10 cellular contexts compared by ENCODE assay signal in the genomic region with DNA sequence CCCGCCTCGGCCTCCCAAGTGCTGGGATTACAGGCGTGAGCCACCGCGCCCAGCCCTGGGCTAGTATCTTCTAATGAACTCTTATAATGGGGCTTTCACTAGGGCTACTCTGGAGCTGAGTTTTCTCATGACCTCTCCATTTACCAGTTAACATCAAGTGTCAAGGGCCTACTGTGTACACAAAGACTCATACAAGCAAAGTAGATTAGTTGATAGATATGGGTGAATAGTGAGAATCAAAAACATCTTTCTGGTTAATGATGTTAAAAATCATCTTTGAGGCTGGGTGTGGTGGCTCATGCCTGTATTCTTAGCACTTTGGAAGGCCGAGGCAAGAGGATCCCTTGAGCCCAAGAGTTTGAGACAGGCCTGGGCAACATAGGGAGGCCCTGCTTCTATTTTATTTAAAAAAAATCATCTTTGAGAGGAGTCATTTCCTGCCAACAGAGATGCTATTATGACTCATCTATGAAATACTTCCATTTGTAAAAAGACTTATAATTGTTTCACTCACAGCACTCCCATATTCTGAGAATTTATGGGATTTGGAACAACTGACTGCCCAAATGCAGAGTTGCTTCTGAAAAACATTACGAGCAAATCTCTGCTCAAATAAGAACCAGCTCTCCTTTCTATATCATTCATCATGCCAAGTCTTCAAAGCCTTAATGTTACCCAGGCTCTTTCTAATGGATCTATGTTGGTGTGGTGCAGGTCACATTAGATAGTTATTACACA. TPM values are rescaled to one million over a fixed set of nuclear protein-coding genes. Genes with fewer than 3 reads are reported as not detected.
A peak's percentile ranks its signal among the peaks of the same experiment; 100 is the strongest.
DNase-seq lines count a peak whose midpoint lies in the region; ATAC-seq and TF ChIP-seq lines count a peak whose summit lies in the region.
"Had no signal": no experiment of that assay in that cellular context is flagged by ENCODE, and none has a peak within 500 bp of the region (broad histone marks: within the 10 kb centered on the region; RNA-seq: fewer than 3 reads in every experiment).

No MANE protein-coding gene starts in this region.

- H3K9me2 ChIP-seq in GM23338 (ENCODE audit: insufficient read depth): no peaks in the 10 kb centered on the region

- TF ChIP-seq POLR2A in vagina (IDR thresholded peaks at IDR 0.05) (no peak), esophagus squamous epithelium (IDR thresholded peaks at IDR 0.05) (no peak)

- intact Hi-C loops in vagina (cut with DNase I) (no loop called here), esophagus squamous epithelium (cut with DNase I) (no loop called here)

- H4K20me1 ChIP-seq in GM23338 (replicated peaks; ENCODE audit: insufficient read depth): no peaks in the 10 kb centered on the region

- H3K4me2 ChIP-seq in GM23338: no peak overlapping the region

- H3K9me3 ChIP-seq in vagina (no peaks in the 10 kb centered on the region), esophagus squamous epithelium (no peaks in the 10 kb centered on the region)

- 29 to 71% methylated on average over 2 to 7 of the region's 7 CpGs for WGBS in esophagus squamous epithelium, 2 donors

- no peaks in the 10 kb centered on the region for H3K4me1 ChIP-seq in GM23338 (ENCODE audit: insufficient read depth)
- peaks cover 9% of the 10 kb centered on the region for H3K4me1 ChIP-seq in vagina
- H3K4me1 ChIP-seq in esophagus squamous epithelium: no peaks in the 10 kb centered on the region

- peak overlapping the region; percentile 52; the same call in 1 of the 2 replicates for H2AFZ ChIP-seq in GM23338

- H3K36me3 Mint-ChIP-seq in GM23338 (ENCODE audit: low read depth): no peaks in the 10 kb centered on the region
- no peaks in the 10 kb centered on the region for H3K36me3 Mint-ChIP-seq in activated naive CD8-positive, alpha-beta T cell

- DNase-seq in GM23338 (ENCODE audit: low spot score) (no peak), hepatic stellate cell (ENCODE audit: low spot score) (peak; percentile 23), HuH-7 (ENCODE audit: low spot score) (no peak), vagina (ENCODE audit: extremely low spot score in 2 of 2) (no peak), GDM1 (lab: John Stamatoyannopoulos, UW) (no peak), esophagus squamous epithelium (lab: John Stamatoyannopoulos, UW) (no peak)
- DNase-seq: cerebellar nuclear complex, COR-L47 had no signal

- TF ChIP-seq CTCF in 22Rv1 (IDR thresholded peaks at IDR 0.05) (no peak), GM23338 (conservative IDR thresholded peaks at IDR 0.05; ENCODE audit: low read depth in 2 of 2) (no peak), vagina (IDR thresholded peaks at IDR 0.05) (no peak), esophagus squamous epithelium (IDR thresholded peaks at IDR 0.05) (no peak)

- no peaks in the 10 kb centered on the region for H3F3A ChIP-seq in GM23338 (replicated peaks; ENCODE audit: low read depth)

- no peaks in the 10 kb centered on the region for H3K36me3 ChIP-seq in GM23338 (ENCODE audit: insufficient read depth)
- H3K36me3 ChIP-seq in vagina: no peaks in the 10 kb centered on the region
- no peaks in the 10 kb centered on the region for H3K36me3 ChIP-seq in esophagus squamous epithelium

- H3K79me2 ChIP-seq in GM23338 (replicated peaks; ENCODE audit: insufficient read depth): no peaks in the 10 kb centered on the region

- H3K4me1 Mint-ChIP-seq in GM23338: no peaks in the 10 kb centered on the region
- peaks cover 5% of the 10 kb centered on the region for H3K4me1 Mint-ChIP-seq in activated naive CD8-positive, alpha-beta T cell (ENCODE audit: low read depth)

- no peak overlapping the region for H3K4me3 Mint-ChIP-seq in GM23338
- no peak overlapping the region for H3K4me3 Mint-ChIP-seq in activated naive CD8-positive, alpha-beta T cell

- H3K4me3 ChIP-seq in GM23338 (no peak overlapping the region), vagina (no peak overlapping the region), esophagus squamous epithelium (no peak overlapping the region)

- H3K27me3 Mint-ChIP-seq in GM23338 (ENCODE audit: insufficient read depth, low read depth, poor library complexity): no peaks in the 10 kb centered on the region
- H3K27me3 Mint-ChIP-seq in activated naive CD8-positive, alpha-beta T cell: no peaks in the 10 kb centered on the region

- H3K27ac ChIP-seq in 22Rv1 (peak overlapping the region; percentile 65), GM23338 (ENCODE audit: low read depth) (no peak overlapping the region), vagina (no peak overlapping the region), esophagus squamous epithelium (no peak overlapping the region)

- no peak overlapping the region for H3K27ac Mint-ChIP-seq in GM23338
- H3K27ac Mint-ChIP-seq in activated naive CD8-positive, alpha-beta T cell: peak overlapping the region; percentile 68

- no peaks in the 10 kb centered on the region for H3K9me3 Mint-ChIP-seq in GM23338
- H3K9me3 Mint-ChIP-seq in activated naive CD8-positive, alpha-beta T cell (ENCODE audit: low read depth): no peaks in the 10 kb centered on the region

- H3K27me3 ChIP-seq in GM23338 (ENCODE audit: insufficient read depth) (no peaks in the 10 kb centered on the region), vagina (no peaks in the 10 kb centered on the region), esophagus squamous epithelium (no peaks in the 10 kb centered on the region)

- no peak for ATAC-seq in GM23338

TF ChIP-seq in GM23338, 12 proteins besides CTCF, POLR2A, EP300 and RAD21 (continues in another document):
- no peak for TF ChIP-seq EZH2 (IDR thresholded peaks at IDR 0.05; ENCODE audit: low read depth, unreplicated experiment)
- no peak for TF ChIP-seq STAT1 (IDR thresholded peaks at IDR 0.05; ENCODE audit: unreplicated experiment)
- TF ChIP-seq, protein P1, sequence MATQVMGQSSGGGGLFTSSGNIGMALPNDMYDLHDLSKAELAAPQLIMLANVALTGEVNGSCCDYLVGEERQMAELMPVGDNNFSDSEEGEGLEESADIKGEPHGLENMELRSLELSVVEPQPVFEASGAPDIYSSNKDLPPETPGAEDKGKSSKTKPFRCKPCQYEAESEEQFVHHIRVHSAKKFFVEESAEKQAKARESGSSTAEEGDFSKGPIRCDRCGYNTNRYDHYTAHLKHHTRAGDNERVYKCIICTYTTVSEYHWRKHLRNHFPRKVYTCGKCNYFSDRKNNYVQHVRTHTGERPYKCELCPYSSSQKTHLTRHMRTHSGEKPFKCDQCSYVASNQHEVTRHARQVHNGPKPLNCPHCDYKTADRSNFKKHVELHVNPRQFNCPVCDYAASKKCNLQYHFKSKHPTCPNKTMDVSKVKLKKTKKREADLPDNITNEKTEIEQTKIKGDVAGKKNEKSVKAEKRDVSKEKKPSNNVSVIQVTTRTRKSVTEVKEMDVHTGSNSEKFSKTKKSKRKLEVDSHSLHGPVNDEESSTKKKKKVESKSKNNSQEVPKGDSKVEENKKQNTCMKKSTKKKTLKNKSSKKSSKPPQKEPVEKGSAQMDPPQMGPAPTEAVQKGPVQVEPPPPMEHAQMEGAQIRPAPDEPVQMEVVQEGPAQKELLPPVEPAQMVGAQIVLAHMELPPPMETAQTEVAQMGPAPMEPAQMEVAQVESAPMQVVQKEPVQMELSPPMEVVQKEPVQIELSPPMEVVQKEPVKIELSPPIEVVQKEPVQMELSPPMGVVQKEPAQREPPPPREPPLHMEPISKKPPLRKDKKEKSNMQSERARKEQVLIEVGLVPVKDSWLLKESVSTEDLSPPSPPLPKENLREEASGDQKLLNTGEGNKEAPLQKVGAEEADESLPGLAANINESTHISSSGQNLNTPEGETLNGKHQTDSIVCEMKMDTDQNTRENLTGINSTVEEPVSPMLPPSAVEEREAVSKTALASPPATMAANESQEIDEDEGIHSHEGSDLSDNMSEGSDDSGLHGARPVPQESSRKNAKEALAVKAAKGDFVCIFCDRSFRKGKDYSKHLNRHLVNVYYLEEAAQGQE (IDR thresholded peaks at IDR 0.05; ENCODE audit: unreplicated experiment): no peak
- TF ChIP-seq ZNF114 (CRISPR knock-in tag; IDR thresholded peaks at IDR 0.05): no peak
- no peak for TF ChIP-seq NANOG (IDR thresholded peaks at IDR 0.05; ENCODE audit: borderline replicate concordance)
- no peak for TF ChIP-seq CREB1 (CRISPR knock-in tag; IDR thresholded peaks at IDR 0.05; ENCODE audit: low read depth)
- TF ChIP-seq, protein P2, sequence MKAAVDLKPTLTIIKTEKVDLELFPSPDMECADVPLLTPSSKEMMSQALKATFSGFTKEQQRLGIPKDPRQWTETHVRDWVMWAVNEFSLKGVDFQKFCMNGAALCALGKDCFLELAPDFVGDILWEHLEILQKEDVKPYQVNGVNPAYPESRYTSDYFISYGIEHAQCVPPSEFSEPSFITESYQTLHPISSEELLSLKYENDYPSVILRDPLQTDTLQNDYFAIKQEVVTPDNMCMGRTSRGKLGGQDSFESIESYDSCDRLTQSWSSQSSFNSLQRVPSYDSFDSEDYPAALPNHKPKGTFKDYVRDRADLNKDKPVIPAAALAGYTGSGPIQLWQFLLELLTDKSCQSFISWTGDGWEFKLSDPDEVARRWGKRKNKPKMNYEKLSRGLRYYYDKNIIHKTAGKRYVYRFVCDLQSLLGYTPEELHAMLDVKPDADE (IDR thresholded peaks at IDR 0.05): no peak

RNA-seq across cellular contexts. Expression of a gene that starts 57.0 kb away (rescaled TPM):
- total RNA-seq in GM23338 (2014; rRNA removed; shearing (Covaris generic)): not detected in 2 replicates
- not detected in 2 replicates for polyA plus RNA-seq in GM23338 (2016; fragmentation: Nextera tagmentation; extraction: Ambion mirVana)
- total RNA-seq in vagina (not detected), esophagus squamous epithelium (not detected)
